In the genomic region with DNA sequence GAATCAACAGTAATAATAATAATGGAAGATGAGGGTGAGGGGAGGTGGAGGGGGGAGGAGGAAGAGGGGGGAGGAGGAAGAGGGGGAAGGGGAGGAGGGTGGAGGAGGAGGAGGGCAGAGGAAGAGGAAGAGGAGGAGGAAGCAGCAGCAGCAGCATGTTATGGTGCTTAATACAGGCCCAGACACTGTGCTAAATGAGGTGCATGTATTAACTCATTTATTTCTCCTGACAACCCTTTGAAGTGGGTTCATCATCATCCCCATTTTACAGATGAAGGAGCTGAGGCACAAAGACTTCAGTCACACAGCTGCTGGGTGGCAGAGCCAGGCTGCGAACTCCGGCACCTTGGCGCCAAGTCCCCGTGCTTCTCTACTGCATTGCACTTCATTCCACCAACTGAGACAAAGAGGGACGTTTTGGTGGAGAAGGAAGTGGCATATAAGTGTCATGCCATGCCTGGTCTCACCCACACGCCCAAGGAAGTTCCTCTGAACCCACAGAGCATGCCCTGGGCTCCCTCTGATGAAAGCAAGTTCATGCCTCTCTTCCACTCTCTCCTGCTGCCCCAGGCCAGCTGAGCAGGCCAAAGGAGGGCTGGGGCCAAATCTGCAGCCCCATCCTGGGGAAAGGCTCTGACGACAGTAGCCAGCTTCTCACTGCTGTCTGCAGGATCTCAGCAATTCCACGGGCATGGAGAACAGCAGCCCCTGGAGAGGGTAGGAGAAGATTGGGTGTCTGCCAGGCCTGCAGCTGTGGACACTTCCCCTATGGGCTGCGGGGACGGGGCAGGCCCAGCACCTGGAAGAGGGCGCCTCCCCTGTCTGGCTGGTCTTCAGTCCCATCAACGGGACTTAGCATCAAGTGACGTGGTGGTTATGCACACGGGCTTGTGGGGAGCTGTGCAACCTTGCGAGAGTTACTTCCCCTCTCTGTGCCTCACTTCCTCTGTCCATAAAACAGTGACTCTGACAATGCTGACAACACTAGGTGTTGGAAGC, we compare ENCODE assay signal across 9 cellular contexts. TPM values are rescaled to one million over a fixed set of nuclear protein-coding genes. Genes with fewer than 3 reads are reported as not detected.
A peak's percentile ranks its signal among the peaks of the same experiment; 100 is the strongest.
DNase-seq lines count a peak whose midpoint lies in the region; ATAC-seq, FAIRE-seq and TF ChIP-seq lines count a peak whose summit lies in the region.
"Had no signal": no experiment of that assay in that cellular context is flagged by ENCODE, and none has a peak within 500 bp of the region (broad histone marks: within the 10 kb centered on the region; RNA-seq: fewer than 3 reads in every experiment).

No MANE protein-coding gene starts in this region.

- BruUV-seq in K562 (replicated peaks; lab: Mats Ljungman, UMichigan) = no TSS peak

- H3K4me3 ChIP-seq in K562 (no peak overlapping the region), small intestine (ENCODE audit: low read depth in 1 of 2, low read length in 2 of 2) (no peak overlapping the region)
- H3K4me3 ChIP-seq: cardiac muscle cell had no signal

- DNase-seq in H9 = no peak
- DNase-seq in K562 (ENCODE audit: extremely low read depth in 1 of 4, low spot score in 3 of 4) = no peak
- no peak for DNase-seq in small intestine
- DNase-seq in NK-92 (lab: John Stamatoyannopoulos, UW; ENCODE audit: unreplicated experiment) = no peak

- FAIRE-seq in K562 (lab: Jason Lieb, UNC) = no peak
- FAIRE-seq in small intestine (lab: Jason Lieb, UNC) = no peak

- H2BK120ac ChIP-seq in H9 (ENCODE audit: low read depth, low read length, poor library complexity, severe bottlenecking) = no peak overlapping the region

- H3T11ph ChIP-seq in H9 (ENCODE audit: low read length) = no peak overlapping the region

- H3K79me1 ChIP-seq in H9 (ENCODE audit: insufficient read depth, low read depth, low read length, poor library complexity, severe bottlenecking) = no peaks in the 10 kb centered on the region

- no peak overlapping the region for H4K91ac ChIP-seq in H9 (ENCODE audit: insufficient read length, low read depth, low read length)

- no peak overlapping the region for H4K8ac ChIP-seq in H9 (replicated peaks; ENCODE audit: insufficient read length, low read depth, low read length)

- no peak for TF ChIP-seq EP300 in K562 (IDR thresholded peaks at IDR 0.05; ENCODE audit: low read length)

- intact Hi-C loops in K562 (cut with micrococcal nuclease) = no loop called here

- no peak overlapping the region for H2AK5ac ChIP-seq in H9 (ENCODE audit: insufficient read length, low read length)

- H2BK5ac ChIP-seq in H9 (ENCODE audit: insufficient read length, low read length) = no peak overlapping the region

- no peak for ATAC-seq in K562
- ATAC-seq in HG02759 (IDR thresholded peaks at IDR 0.05; ENCODE audit: unreplicated experiment) = no peak
- ATAC-seq in HG03045 (IDR thresholded peaks at IDR 0.05; ENCODE audit: unreplicated experiment) = no peak
- no peak for ATAC-seq in HG03175 (IDR thresholded peaks at IDR 0.05; ENCODE audit: unreplicated experiment)

- CTCF ChIA-PET in K562 (lab: Yijun Ruan, JAX; ENCODE audit: low intra/inter-chr PET ratio) = no interaction called here

- peaks cover 32 to 33% of the 10 kb centered on the region in 2 experiments for H3K4me1 Mint-ChIP-seq in H9
- peaks cover 44% of the 10 kb centered on the region for H3K4me1 Mint-ChIP-seq in T-helper 1 cell treated with Interleukin-12 subunit alpha and Interleukin-12 subunit beta and Interleukin-4 antibody, amounts not matched to agents 30 μg/mL and 1 μg/mL, for 36 hours (ENCODE audit: low read depth)

- H3K36me3 ChIP-seq in K562 (ENCODE audit: control insufficient read depth, insufficient read depth, low read length) = no peaks in the 10 kb centered on the region
- no peaks in the 10 kb centered on the region for H3K36me3 ChIP-seq in small intestine (ENCODE audit: control insufficient read depth in 2 of 2, insufficient read depth in 2 of 2, low read length in 2 of 2)
- H3K36me3 ChIP-seq: cardiac muscle cell had no signal

- peaks cover 10% of the 10 kb centered on the region; the same call in 1 of the 2 replicates for H3K4me1 ChIP-seq in H9 (ENCODE audit: insufficient read depth, low read length)
- no peaks in the 10 kb centered on the region for H3K4me1 ChIP-seq in K562 (replicated peaks in 1 of 2; ENCODE audit: control insufficient read depth in 2 of 2, insufficient read depth in 2 of 2, low read length in 2 of 2)
- H3K4me1 ChIP-seq in small intestine (ENCODE audit: control insufficient read depth in 2 of 2, insufficient read depth in 1 of 2, low read depth in 1 of 2, low read length in 1 of 2) = no peaks in the 10 kb centered on the region

- H3K14ac ChIP-seq in H9 (ENCODE audit: insufficient read depth, low read length) = no peak overlapping the region; the same call in 1 of the 2 replicates

- H3K27ac Mint-ChIP-seq in H9 = peak overlapping the region in 2 of 3 experiments; percentile 57 to 80; a peak in 2 of 7 replicates
- H3K27ac Mint-ChIP-seq in T-helper 1 cell treated with Interleukin-12 subunit alpha and Interleukin-12 subunit beta and Interleukin-4 antibody, amounts not matched to agents 30 μg/mL and 1 μg/mL, for 36 hours = peak overlapping the region; percentile 90

- no peak overlapping the region for H3K4me3 Mint-ChIP-seq in H9
- peak overlapping the region; percentile 59 for H3K4me3 Mint-ChIP-seq in T-helper 1 cell treated with Interleukin-12 subunit alpha and Interleukin-12 subunit beta and Interleukin-4 antibody, amounts not matched to agents 30 μg/mL and 1 μg/mL, for 36 hours

- no peak overlapping the region for H4K5ac ChIP-seq in H9 (ENCODE audit: insufficient read length, low read depth, low read length)

- POLR2A ChIA-PET in K562 (lab: Yijun Ruan, JAX) = interaction anchor here (0.6 kb wide), 1 partner anchor 1762 kb away, joined by 3 read pairs; no protein-coding TSS in a partner anchor

- in situ Hi-C loops in K562 (cut with MboI) = no loop called here

- H3K4me2 ChIP-seq in H9 (ENCODE audit: insufficient read depth, insufficient read length, low read length) (no peak overlapping the region), K562 (ENCODE audit: insufficient read depth, low read length) (no peak overlapping the region)

- no peak overlapping the region for H3K27ac ChIP-seq in H9 (ENCODE audit: insufficient read length, low read depth, low read length)
- no peak overlapping the region for H3K27ac ChIP-seq in K562 (ENCODE audit: extremely low read depth, low read depth, low read length)
- H3K27ac ChIP-seq in small intestine (ENCODE audit: low read depth in 1 of 2, low read length in 1 of 2) = peak overlapping the region; percentile 17 to 22
- H3K27ac ChIP-seq: cardiac muscle cell had no signal

- no peak for TF ChIP-seq RAD21 in K562 (CRISPR knock-in tag; conservative IDR thresholded peaks at IDR 0.05 in 1 of 2, IDR thresholded peaks at IDR 0.05 in 1 of 2)

- no peak overlapping the region for H2BK15ac ChIP-seq in H9 (ENCODE audit: low read depth, low read length)

- no peak overlapping the region for H3K23ac ChIP-seq in H9 (ENCODE audit: insufficient read length, low read depth, low read length)

- H3K56ac ChIP-seq in H9 (ENCODE audit: insufficient read length, low read depth, low read length) = no peak overlapping the region

- no peaks in the 10 kb centered on the region for H3K23me2 ChIP-seq in H9 (ENCODE audit: insufficient read length, low read depth, low read length, poor library complexity, severe bottlenecking)

- H4K20me1 ChIP-seq in H9 (ENCODE audit: control insufficient read depth, insufficient read depth, insufficient read length) (no peaks in the 10 kb centered on the region), K562 (replicated peaks; ENCODE audit: control insufficient read depth, insufficient read depth, low read length) (no peaks in the 10 kb centered on the region)

- peaks cover 0 to under 1% of the 10 kb centered on the region in 2 experiments; a peak in 1 of 5 replicates for H3K9me3 Mint-ChIP-seq in H9
- no peaks in the 10 kb centered on the region for H3K9me3 Mint-ChIP-seq in T-helper 1 cell treated with Interleukin-12 subunit alpha and Interleukin-12 subunit beta and Interleukin-4 antibody, amounts not matched to agents 30 μg/mL and 1 μg/mL, for 36 hours

- no peak for TF ChIP-seq POLR2A in K562 (conservative IDR thresholded peaks at IDR 0.05)

- no peaks in the 10 kb centered on the region for H3K9me3 ChIP-seq in H9 (ENCODE audit: control insufficient read depth, low read depth, low read length)
- H3K9me3 ChIP-seq in K562 (replicated peaks; ENCODE audit: control insufficient read depth, insufficient read depth, low read depth, low read length) = no peaks in the 10 kb centered on the region
- no peaks in the 10 kb centered on the region for H3K9me3 ChIP-seq in small intestine (ENCODE audit: control insufficient read depth, low read depth)

- H3K4ac ChIP-seq in H9 (ENCODE audit: low read depth, low read length) = no peak overlapping the region

- no peaks in the 10 kb centered on the region for H3K27me3 ChIP-seq in H9 (ENCODE audit: insufficient read depth, low read length)
- H3K27me3 ChIP-seq in K562 (ENCODE audit: control insufficient read depth in 2 of 2, insufficient read depth in 2 of 2, low read length in 2 of 2) = peaks cover 11 to 17% of the 10 kb centered on the region in 2 experiments; a peak in 4 of 5 replicates
- H3K27me3 ChIP-seq in small intestine (ENCODE audit: control insufficient read depth in 2 of 2, insufficient read depth in 2 of 2, low read length in 2 of 2) = no peaks in the 10 kb centered on the region
- H3K27me3 ChIP-seq: cardiac muscle cell had no signal

- TF ChIP-seq CTCF in H9 (conservative IDR thresholded peaks at IDR 0.05) (no peak), K562 (IDR thresholded peaks at IDR 0.05 in 2 of 3, conservative IDR thresholded peaks at IDR 0.05 in 1 of 3; ENCODE audit: insufficient read depth in 2 of 3, low read depth in 1 of 3, low read length in 3 of 3) (no peak)

- no CpG with 5 or more reads among the region's 15 CpGs for WGBS in H9 (ENCODE audit: extremely low coverage, insufficient read length, low lambda C conversion rate)
- WGBS in K562 (ENCODE audit: insufficient coverage, low coverage, missing lambda C conversion rate) = 0% methylated on average over 15 of the region's 15 CpGs
- WGBS in small intestine, 3 donors = 56 to 70% (median 58%) methylated on average over 15 of the region's 15 CpGs

- no peaks in the 10 kb centered on the region for H3K9me1 ChIP-seq in K562 (ENCODE audit: control insufficient read depth, insufficient read depth, low read length)

- peaks cover 3 to 5% (median 3%) of the 10 kb centered on the region in 3 experiments; a peak in 5 of 7 replicates for H3K36me3 Mint-ChIP-seq in H9 (ENCODE audit: insufficient read depth in 1 of 3, low read depth in 3 of 3)
- peaks cover 41% of the 10 kb centered on the region for H3K36me3 Mint-ChIP-seq in T-helper 1 cell treated with Interleukin-12 subunit alpha and Interleukin-12 subunit beta and Interleukin-4 antibody, amounts not matched to agents 30 μg/mL and 1 μg/mL, for 36 hours (ENCODE audit: low read depth)

- H2AFZ ChIP-seq in H9 (ENCODE audit: low read length) = no peak overlapping the region
- H2AFZ ChIP-seq in K562 (ENCODE audit: low read depth, low read length) = no peak overlapping the region

- no peak overlapping the region for H2BK20ac ChIP-seq in H9 (ENCODE audit: low read depth, low read length, poor library complexity, severe bottlenecking)

- H3K79me2 ChIP-seq in H9 (ENCODE audit: insufficient read depth, low read length) (no peaks in the 10 kb centered on the region), K562 (ENCODE audit: control insufficient read depth, insufficient read depth, low read length) (no peaks in the 10 kb centered on the region)

- no peak overlapping the region for H3K18ac ChIP-seq in H9 (ENCODE audit: insufficient read length, low read depth, low read length)

- H3K9ac ChIP-seq in H9 (ENCODE audit: extremely low read depth, insufficient read length, low read length) (no peak overlapping the region), K562 (ENCODE audit: insufficient read depth in 1 of 2, low read depth in 2 of 2, low read length in 2 of 2) (no peak overlapping the region)

- H2BK12ac ChIP-seq in H9 (ENCODE audit: insufficient read length, low read depth, low read length) = no peak overlapping the region

- no peaks in the 10 kb centered on the region for H3K27me3 Mint-ChIP-seq in H9 (ENCODE audit: low read depth)
- no peaks in the 10 kb centered on the region for H3K27me3 Mint-ChIP-seq in T-helper 1 cell treated with Interleukin-12 subunit alpha and Interleukin-12 subunit beta and Interleukin-4 antibody, amounts not matched to agents 30 μg/mL and 1 μg/mL, for 36 hours (ENCODE audit: low read depth)

RNA-seq across cellular contexts. Expression of a gene that starts 21.8 kb away (rescaled TPM):
- total RNA-seq in H9 (2021) = 14.2 and 14.5 TPM in 2 replicates
- 0.02 TPM in 1 of 2 replicates, not detected in the other for total RNA-seq in K562 (2011; cell fraction: chromatin; rRNA removed; ENCODE audit: low replicate concordance)
- total RNA-seq in K562 (2011; cell fraction: nucleolus; rRNA removed) = not detected in 2 replicates
- under 0.01 TPM in 1 of 2 replicates, not detected in the other for total RNA-seq in K562 (2011; cell fraction: nucleoplasm; rRNA removed)
- not detected in 2 replicates for total RNA-seq in K562 (2014; rRNA removed)
- not detected in 2 replicates for total RNA-seq in K562 (2014; rRNA removed; fragmentation: Illumina TruSeq; extraction: Trizol)
- total RNA-seq in K562 (2015; rRNA removed; fragmentation: Illumina TruSeq; extraction: Trizol) = not detected in 2 replicates
- total RNA-seq in K562 (2021) = 0.04 and 0.09 TPM in 2 replicates
- polyA plus RNA-seq in K562 (2011; rRNA removed) = not detected in 2 replicates
- polyA plus RNA-seq in K562 (2011; cell fraction: cytosol; rRNA removed) = not detected in 2 replicates
- not detected in 2 replicates for polyA plus RNA-seq in K562 (2011; cell fraction: nucleus; rRNA removed)
- polyA plus RNA-seq in K562 (2012) = 0.12 and 0.21 TPM in 2 replicates
- not detected in 2 replicates for polyA plus RNA-seq in K562 (2014; fragmentation: Illumina TruSeq; extraction: Trizol)
- polyA plus RNA-seq in K562 (2014; fragmentation: Nextera tagmentation; extraction: Ambion mirVana) = under 1 TPM; 0.03 to 0.08 TPM
- polyA plus RNA-seq in K562 (2014; rRNA removed) = 0.03 TPM in 1 of 2 replicates, not detected in the other
- not detected in 2 replicates for polyA minus RNA-seq in K562 (2011; rRNA and poly(A)+ RNA removed)
- not detected in 2 replicates for polyA minus RNA-seq in K562 (2011; cell fraction: cytosol; rRNA and poly(A)+ RNA removed)
- polyA minus RNA-seq in K562 (2011; cell fraction: nucleus; rRNA and poly(A)+ RNA removed) = not detected in 2 replicates
- 1 to 10 TPM; 1.9 to 5.8 (median 2.5) TPM for polyA plus RNA-seq in small intestine

Comparison
In these comparisons a context has a peak if more than half of its experiments do, and no peak if none do; other contexts are left out.
1. H3K27ac ChIP-seq: peak in small intestine (2 of 2); none in H9 (single experiment) and K562 (single experiment).
2. RNA of a gene that starts 21.8 kb away (total RNA-seq): 14.2 to 14.5 TPM in H9; under 0.01 to 0.09 TPM in K562; every median in the first group is over 10 times any median in the second.